ENCODE assay signal across 21 cellular contexts in genomic region chr20:62725596-62726268, GRCh38. TPM values are rescaled to one million over a fixed set of nuclear protein-coding genes. Genes with fewer than 3 reads are reported as not detected.
"Had no signal": no experiment of that assay in that cellular context is flagged by ENCODE, and none has a peak within 500 bp of the region (broad histone marks: within the 10 kb centered on the region; RNA-seq: fewer than 3 reads in every experiment).

No MANE protein-coding gene starts in this region.

- ATAC-seq: activated CD8-positive, alpha-beta T cell treated with anti-CD3 and anti-CD28 coated beads, Interleukin-2, amount 10 ng/mL, durations not matched to agents 7 days and 5 days; left colon; right cardiac atrium had no signal

- H3K36me3 ChIP-seq: breast epithelium, esophagus squamous epithelium had no signal

- H3K4me1 ChIP-seq: breast epithelium had no signal

- DNase-seq: activated CD4-positive, alpha-beta T cell treated with anti-CD3 and anti-CD28 coated beads, Interleukin-2, amount 10 ng/mL, durations not matched to agents 7 days and 5 days; activated CD8-positive, alpha-beta T cell treated with anti-CD3 and anti-CD28 coated beads, Interleukin-2, amount 10 ng/mL, durations not matched to agents 7 days and 5 days; activated naive CD4-positive, alpha-beta T cell treated with anti-CD3 and anti-CD28 coated beads, Interleukin-2, amount 10 ng/mL, durations not matched to agents 7 days and 5 days; cerebellar nuclear complex; dermis blood vessel endothelial cell; effector memory CD4-positive, alpha-beta T cell; esophagus squamous epithelium; left colon; nucleus accumbens; small intestine; stimulated activated CD4-positive, alpha-beta T cell treated with anti-CD3 and anti-CD28 coated beads, Interleukin-15, amount 100 ng/mL, for 24 hours; stimulated activated CD4-positive, alpha-beta T cell treated with anti-CD3 and anti-CD28 coated beads, Interleukin-2, amount 100 ng/mL, for 48 hours; trophoblast cell had no signal

- H3K36me3 Mint-ChIP-seq: mesothelial cell of epicardium had no signal

- H3K4me3 ChIP-seq: breast epithelium, esophagus squamous epithelium had no signal

- H3K4me3 Mint-ChIP-seq: activated CD4-positive, alpha-beta T cell treated with anti-CD3 and anti-CD28 coated beads, Interleukin-2, amount 10 ng/mL, durations not matched to agents 7 days and 5 days; activated CD8-positive, alpha-beta T cell treated with anti-CD3 and anti-CD28 coated beads, Interleukin-2, amount 10 ng/mL, durations not matched to agents 7 days and 5 days; activated naive CD4-positive, alpha-beta T cell treated with anti-CD3 and anti-CD28 coated beads, Interleukin-2, amount 10 ng/mL, durations not matched to agents 7 days and 5 days; activated T-cell treated with anti-CD3 and anti-CD28 coated beads, Interleukin-2, amount 50 U/mL, for 24 hours; mesothelial cell of epicardium; nephron; stimulated activated naive CD8-positive, alpha-beta T cell treated with anti-CD3 and anti-CD28 coated beads, Interleukin-15, Interleukin-2, amounts not matched to agents 100 ng/mL and 50 ng/mL, for 24 hours had no signal

- H3K27ac Mint-ChIP-seq: activated CD4-positive, alpha-beta T cell treated with anti-CD3 and anti-CD28 coated beads, Interleukin-2, amount 10 ng/mL, durations not matched to agents 7 days and 5 days; activated CD8-positive, alpha-beta T cell treated with anti-CD3 and anti-CD28 coated beads, Interleukin-2, amount 10 ng/mL, durations not matched to agents 7 days and 5 days; activated naive CD4-positive, alpha-beta T cell treated with anti-CD3 and anti-CD28 coated beads, Interleukin-2, amount 10 ng/mL, durations not matched to agents 7 days and 5 days; activated T-cell treated with anti-CD3 and anti-CD28 coated beads, Interleukin-2, amount 50 U/mL, for 24 hours; activated T-helper 2 cell treated with anti-CD3 and anti-CD28 coated beads, Interferon-gamma antibody, Interleukin-2, Interleukin-4, amounts not matched to agents 10 μg/mL and 5 μg/mL and 100 μg/mL, durations not matched to agents 14 hours and 24 hours and 36 hours; mesothelial cell of epicardium; nephron; stimulated activated naive CD8-positive, alpha-beta T cell treated with anti-CD3 and anti-CD28 coated beads, Interleukin-15, Interleukin-2, amounts not matched to agents 100 ng/mL and 50 ng/mL, for 24 hours had no signal

- H3K27ac ChIP-seq: breast epithelium, esophagus squamous epithelium had no signal

- H3K27me3 Mint-ChIP-seq: activated T-cell treated with anti-CD3 and anti-CD28 coated beads, Interleukin-2, amount 50 U/mL, for 24 hours had no signal

RNA-seq across cellular contexts. Expression of gene NTSR1, which starts 17.1 kb away (rescaled TPM):
- total RNA-seq: activated T-helper 2 cell treated with anti-CD3 and anti-CD28 coated beads, Interferon-gamma antibody, Interleukin-2, Interleukin-4, amounts not matched to agents 10 μg/mL and 5 μg/mL and 100 μg/mL, durations not matched to agents 14 hours and 24 hours and 36 hours; dermis blood vessel endothelial cell; T-helper 1 cell treated with Interleukin-12 subunit alpha and Interleukin-12 subunit beta and Interleukin-4 antibody, amounts not matched to agents 30 ng/mL and 1 ng/mL, for 36 hours had no signal
